1 cellular context compared by ENCODE assay signal in genomic region chr7:150787321-150788281, GRCh38.
TF ChIP-seq lines count a peak whose summit lies in the region.

No MANE protein-coding gene starts in this region.

TF ChIP-seq in K562, 482 proteins besides CTCF, POLR2A, EP300 and RAD21 (continued from another document and continues in another):
- TF ChIP-seq CEBPZ (IDR thresholded peaks at IDR 0.05; ENCODE audit: borderline replicate concordance, low read depth, low read length) (no peak), ILK (tag; IDR thresholded peaks at IDR 0.05; ENCODE audit: borderline replicate concordance, low read depth) (no peak), BMI1 (IDR thresholded peaks at IDR 0.05; ENCODE audit: low read length) (no peak), RERE (CRISPR knock-in tag; IDR thresholded peaks at IDR 0.05; ENCODE audit: borderline replicate concordance) (no peak), ZNF584 (CRISPR knock-in tag; IDR thresholded peaks at IDR 0.05; ENCODE audit: low read depth) (no peak), EWSR1 (IDR thresholded peaks at IDR 0.05; ENCODE audit: borderline replicate concordance, low read depth, partially characterized antibody) (no peak), TEAD1 (CRISPR knock-in tag; IDR thresholded peaks at IDR 0.05) (peak in 1 of 2 experiments; percentile 83; a peak in 1 of 4 replicates), CGGBP1 (CRISPR knock-in tag; IDR thresholded peaks at IDR 0.05) (no peak), BRF1 (IDR thresholded peaks at IDR 0.05; ENCODE audit: borderline replicate concordance, extremely low read depth, insufficient read length) (no peak), NFIC (IDR thresholded peaks at IDR 0.05) (peak; percentile 97), MEIS2 (IDR thresholded peaks at IDR 0.05; ENCODE audit: partially characterized antibody) (peak; percentile 92), CEBPB (tag; IDR thresholded peaks at IDR 0.05) (no peak), SRSF9 (IDR thresholded peaks at IDR 0.05; ENCODE audit: borderline replicate concordance, low read depth, low read length) (no peak), SUPT5H (IDR thresholded peaks at IDR 0.05) (no peak), ESRRB (CRISPR knock-in tag; IDR thresholded peaks at IDR 0.05; ENCODE audit: borderline replicate concordance) (no peak), DPF2 (IDR thresholded peaks at IDR 0.05) (peak; percentile 83), BCOR (IDR thresholded peaks at IDR 0.05) (peak; percentile 83; the same call in 1 of the 2 replicates), C11orf30 (IDR thresholded peaks at IDR 0.05; ENCODE audit: low read depth) (no peak), ATF7 (IDR thresholded peaks at IDR 0.05) (peak; percentile 75), FOSL1 (tag; conservative IDR thresholded peaks at IDR 0.05) (peak; percentile 44; the same call in 1 of the 2 replicates), L3MBTL2 (IDR thresholded peaks at IDR 0.05) (peak; percentile 42)
- TF ChIP-seq, protein P1, sequence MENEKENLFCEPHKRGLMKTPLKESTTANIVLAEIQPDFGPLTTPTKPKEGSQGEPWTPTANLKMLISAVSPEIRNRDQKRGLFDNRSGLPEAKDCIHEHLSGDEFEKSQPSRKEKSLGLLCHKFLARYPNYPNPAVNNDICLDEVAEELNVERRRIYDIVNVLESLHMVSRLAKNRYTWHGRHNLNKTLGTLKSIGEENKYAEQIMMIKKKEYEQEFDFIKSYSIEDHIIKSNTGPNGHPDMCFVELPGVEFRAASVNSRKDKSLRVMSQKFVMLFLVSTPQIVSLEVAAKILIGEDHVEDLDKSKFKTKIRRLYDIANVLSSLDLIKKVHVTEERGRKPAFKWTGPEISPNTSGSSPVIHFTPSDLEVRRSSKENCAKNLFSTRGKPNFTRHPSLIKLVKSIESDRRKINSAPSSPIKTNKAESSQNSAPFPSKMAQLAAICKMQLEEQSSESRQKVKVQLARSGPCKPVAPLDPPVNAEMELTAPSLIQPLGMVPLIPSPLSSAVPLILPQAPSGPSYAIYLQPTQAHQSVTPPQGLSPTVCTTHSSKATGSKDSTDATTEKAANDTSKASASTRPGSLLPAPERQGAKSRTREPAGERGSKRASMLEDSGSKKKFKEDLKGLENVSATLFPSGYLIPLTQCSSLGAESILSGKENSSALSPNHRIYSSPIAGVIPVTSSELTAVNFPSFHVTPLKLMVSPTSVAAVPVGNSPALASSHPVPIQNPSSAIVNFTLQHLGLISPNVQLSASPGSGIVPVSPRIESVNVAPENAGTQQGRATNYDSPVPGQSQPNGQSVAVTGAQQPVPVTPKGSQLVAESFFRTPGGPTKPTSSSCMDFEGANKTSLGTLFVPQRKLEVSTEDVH (IDR thresholded peaks at IDR 0.05; ENCODE audit: low read depth, partially characterized antibody), result peak; percentile 58
- TF ChIP-seq, protein P2, sequence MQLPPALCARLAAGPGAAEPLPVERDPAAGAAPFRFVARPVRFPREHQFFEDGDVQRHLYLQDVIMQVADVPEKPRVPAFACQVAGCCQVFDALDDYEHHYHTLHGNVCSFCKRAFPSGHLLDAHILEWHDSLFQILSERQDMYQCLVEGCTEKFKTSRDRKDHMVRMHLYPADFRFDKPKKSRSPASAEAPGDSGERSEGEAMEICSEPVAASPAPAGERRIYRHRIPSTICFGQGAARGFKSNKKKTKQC (CRISPR knock-in tag; IDR thresholded peaks at IDR 0.05), result no peak
- TF ChIP-seq, protein P3, sequence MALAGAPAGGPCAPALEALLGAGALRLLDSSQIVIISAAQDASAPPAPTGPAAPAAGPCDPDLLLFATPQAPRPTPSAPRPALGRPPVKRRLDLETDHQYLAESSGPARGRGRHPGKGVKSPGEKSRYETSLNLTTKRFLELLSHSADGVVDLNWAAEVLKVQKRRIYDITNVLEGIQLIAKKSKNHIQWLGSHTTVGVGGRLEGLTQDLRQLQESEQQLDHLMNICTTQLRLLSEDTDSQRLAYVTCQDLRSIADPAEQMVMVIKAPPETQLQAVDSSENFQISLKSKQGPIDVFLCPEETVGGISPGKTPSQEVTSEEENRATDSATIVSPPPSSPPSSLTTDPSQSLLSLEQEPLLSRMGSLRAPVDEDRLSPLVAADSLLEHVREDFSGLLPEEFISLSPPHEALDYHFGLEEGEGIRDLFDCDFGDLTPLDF (CRISPR knock-in tag; IDR thresholded peaks at IDR 0.05), result no peak
- TF ChIP-seq, protein P4, sequence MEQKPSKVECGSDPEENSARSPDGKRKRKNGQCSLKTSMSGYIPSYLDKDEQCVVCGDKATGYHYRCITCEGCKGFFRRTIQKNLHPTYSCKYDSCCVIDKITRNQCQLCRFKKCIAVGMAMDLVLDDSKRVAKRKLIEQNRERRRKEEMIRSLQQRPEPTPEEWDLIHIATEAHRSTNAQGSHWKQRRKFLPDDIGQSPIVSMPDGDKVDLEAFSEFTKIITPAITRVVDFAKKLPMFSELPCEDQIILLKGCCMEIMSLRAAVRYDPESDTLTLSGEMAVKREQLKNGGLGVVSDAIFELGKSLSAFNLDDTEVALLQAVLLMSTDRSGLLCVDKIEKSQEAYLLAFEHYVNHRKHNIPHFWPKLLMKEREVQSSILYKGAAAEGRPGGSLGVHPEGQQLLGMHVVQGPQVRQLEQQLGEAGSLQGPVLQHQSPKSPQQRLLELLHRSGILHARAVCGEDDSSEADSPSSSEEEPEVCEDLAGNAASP (IDR thresholded peaks at IDR 0.05), result no peak
- TF ChIP-seq, protein P5, sequence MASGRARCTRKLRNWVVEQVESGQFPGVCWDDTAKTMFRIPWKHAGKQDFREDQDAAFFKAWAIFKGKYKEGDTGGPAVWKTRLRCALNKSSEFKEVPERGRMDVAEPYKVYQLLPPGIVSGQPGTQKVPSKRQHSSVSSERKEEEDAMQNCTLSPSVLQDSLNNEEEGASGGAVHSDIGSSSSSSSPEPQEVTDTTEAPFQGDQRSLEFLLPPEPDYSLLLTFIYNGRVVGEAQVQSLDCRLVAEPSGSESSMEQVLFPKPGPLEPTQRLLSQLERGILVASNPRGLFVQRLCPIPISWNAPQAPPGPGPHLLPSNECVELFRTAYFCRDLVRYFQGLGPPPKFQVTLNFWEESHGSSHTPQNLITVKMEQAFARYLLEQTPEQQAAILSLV (tag; IDR thresholded peaks at IDR 0.05), result no peak
- TF ChIP-seq, protein P6, sequence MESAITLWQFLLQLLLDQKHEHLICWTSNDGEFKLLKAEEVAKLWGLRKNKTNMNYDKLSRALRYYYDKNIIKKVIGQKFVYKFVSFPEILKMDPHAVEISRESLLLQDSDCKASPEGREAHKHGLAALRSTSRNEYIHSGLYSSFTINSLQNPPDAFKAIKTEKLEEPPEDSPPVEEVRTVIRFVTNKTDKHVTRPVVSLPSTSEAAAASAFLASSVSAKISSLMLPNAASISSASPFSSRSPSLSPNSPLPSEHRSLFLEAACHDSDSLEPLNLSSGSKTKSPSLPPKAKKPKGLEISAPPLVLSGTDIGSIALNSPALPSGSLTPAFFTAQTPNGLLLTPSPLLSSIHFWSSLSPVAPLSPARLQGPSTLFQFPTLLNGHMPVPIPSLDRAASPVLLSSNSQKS (CRISPR knock-in tag; IDR thresholded peaks at IDR 0.05), result no peak
- TF ChIP-seq, protein P7, sequence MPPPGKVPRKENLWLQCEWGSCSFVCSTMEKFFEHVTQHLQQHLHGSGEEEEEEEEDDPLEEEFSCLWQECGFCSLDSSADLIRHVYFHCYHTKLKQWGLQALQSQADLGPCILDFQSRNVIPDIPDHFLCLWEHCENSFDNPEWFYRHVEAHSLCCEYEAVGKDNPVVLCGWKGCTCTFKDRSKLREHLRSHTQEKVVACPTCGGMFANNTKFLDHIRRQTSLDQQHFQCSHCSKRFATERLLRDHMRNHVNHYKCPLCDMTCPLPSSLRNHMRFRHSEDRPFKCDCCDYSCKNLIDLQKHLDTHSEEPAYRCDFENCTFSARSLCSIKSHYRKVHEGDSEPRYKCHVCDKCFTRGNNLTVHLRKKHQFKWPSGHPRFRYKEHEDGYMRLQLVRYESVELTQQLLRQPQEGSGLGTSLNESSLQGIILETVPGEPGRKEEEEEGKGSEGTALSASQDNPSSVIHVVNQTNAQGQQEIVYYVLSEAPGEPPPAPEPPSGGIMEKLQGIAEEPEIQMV (tag; conservative IDR thresholded peaks at IDR 0.05; ENCODE audit: low read depth), result no peak
- TF ChIP-seq, protein P8, sequence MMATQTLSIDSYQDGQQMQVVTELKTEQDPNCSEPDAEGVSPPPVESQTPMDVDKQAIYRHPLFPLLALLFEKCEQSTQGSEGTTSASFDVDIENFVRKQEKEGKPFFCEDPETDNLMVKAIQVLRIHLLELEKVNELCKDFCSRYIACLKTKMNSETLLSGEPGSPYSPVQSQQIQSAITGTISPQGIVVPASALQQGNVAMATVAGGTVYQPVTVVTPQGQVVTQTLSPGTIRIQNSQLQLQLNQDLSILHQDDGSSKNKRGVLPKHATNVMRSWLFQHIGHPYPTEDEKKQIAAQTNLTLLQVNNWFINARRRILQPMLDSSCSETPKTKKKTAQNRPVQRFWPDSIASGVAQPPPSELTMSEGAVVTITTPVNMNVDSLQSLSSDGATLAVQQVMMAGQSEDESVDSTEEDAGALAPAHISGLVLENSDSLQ (IDR thresholded peaks at IDR 0.05), result peak; percentile 73
- TF ChIP-seq, protein P9, sequence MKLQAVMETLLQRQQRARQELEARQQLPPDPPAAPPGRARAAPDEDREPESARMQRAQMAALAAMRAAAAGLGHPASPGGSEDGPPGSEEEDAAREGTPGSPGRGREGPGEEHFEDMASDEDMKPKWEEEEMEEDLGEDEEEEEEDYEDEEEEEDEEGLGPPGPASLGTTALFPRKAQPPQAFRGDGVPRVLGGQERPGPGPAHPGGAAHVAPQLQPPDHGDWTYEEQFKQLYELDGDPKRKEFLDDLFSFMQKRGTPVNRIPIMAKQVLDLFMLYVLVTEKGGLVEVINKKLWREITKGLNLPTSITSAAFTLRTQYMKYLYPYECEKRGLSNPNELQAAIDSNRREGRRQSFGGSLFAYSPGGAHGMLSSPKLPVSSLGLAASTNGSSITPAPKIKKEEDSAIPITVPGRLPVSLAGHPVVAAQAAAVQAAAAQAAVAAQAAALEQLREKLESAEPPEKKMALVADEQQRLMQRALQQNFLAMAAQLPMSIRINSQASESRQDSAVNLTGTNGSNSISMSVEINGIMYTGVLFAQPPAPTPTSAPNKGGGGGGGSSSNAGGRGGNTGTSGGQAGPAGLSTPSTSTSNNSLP (IDR thresholded peaks at IDR 0.05; ENCODE audit: borderline replicate concordance, low read depth, low read length), result 0 out of 2 replicates have a peak, but pooled peaks have one; percentile 37
- TF ChIP-seq, protein P10, sequence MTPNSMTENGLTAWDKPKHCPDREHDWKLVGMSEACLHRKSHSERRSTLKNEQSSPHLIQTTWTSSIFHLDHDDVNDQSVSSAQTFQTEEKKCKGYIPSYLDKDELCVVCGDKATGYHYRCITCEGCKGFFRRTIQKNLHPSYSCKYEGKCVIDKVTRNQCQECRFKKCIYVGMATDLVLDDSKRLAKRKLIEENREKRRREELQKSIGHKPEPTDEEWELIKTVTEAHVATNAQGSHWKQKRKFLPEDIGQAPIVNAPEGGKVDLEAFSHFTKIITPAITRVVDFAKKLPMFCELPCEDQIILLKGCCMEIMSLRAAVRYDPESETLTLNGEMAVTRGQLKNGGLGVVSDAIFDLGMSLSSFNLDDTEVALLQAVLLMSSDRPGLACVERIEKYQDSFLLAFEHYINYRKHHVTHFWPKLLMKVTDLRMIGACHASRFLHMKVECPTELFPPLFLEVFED (CRISPR knock-in tag; conservative IDR thresholded peaks at IDR 0.05), result 0 out of 2 replicates have a peak, but pooled peaks have one; percentile 36
